ENCODE assay signal across 21 cellular contexts in the genomic region with DNA sequence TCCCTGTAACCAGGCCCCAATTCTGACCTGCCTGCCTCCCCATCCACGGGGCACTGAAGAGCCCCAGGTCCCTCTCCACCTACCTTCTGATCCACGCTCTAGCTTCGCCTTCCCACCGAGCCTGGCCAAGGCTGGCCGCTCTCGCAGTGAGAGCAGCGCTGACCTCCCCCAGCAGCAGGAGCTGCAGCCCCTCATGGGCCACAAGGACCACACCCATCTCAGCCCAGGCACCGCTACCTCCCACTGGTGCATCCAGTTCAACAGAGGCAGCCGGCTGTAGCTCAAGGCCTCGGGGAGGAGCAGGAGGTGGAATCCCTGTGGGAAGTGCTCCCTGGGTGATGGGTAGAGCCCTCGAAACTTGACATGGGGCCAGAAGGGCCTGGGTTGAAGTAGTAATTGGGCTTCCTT. TPM values are rescaled to one million over a fixed set of nuclear protein-coding genes. Genes with fewer than 3 reads are reported as not detected.
DNase-seq lines count a peak whose midpoint lies in the region; ATAC-seq, FAIRE-seq and TF ChIP-seq lines count a peak whose summit lies in the region.
"Had no signal": no experiment of that assay in that cellular context is flagged by ENCODE, and none has a peak within 500 bp of the region (broad histone marks: within the 10 kb centered on the region; RNA-seq: fewer than 3 reads in every experiment).

No MANE protein-coding gene starts in this region.

- ATAC-seq in Panc1 = 0 out of 2 replicates have a peak, but pooled peaks have one; percentile 14
- peak; percentile 22 for ATAC-seq in HepG2
- ATAC-seq in HG03354 (IDR thresholded peaks at IDR 0.05; ENCODE audit: poor library complexity, severe bottlenecking, unreplicated experiment) = no peak

- TF ChIP-seq CTCF in Panc1 (IDR thresholded peaks at IDR 0.05) (no peak), HepG2 (CRISPR knock-in tag; IDR thresholded peaks at IDR 0.05) (no peak)

- intact Hi-C loops in Panc1 (cut with micrococcal nuclease; ENCODE audit: unreplicated experiment) (no loop called here), HepG2 (cut with micrococcal nuclease; ENCODE audit: unreplicated experiment) (no loop called here), posterior vena cava (cut with DNase I) (no loop called here)

- FAIRE-seq in HepG2 (lab: Jason Lieb, UNC) = no peak
- FAIRE-seq: GM19239 had no signal

- WGBS in HepG2 (ENCODE audit: low lambda C conversion rate) = 89% methylated on average over 10 of the region's 11 CpGs

- H3K4me2 ChIP-seq in HepG2 (ENCODE audit: low read depth, low read length) = no peak overlapping the region
- H3K4me2 ChIP-seq: SK-N-SH had no signal

- POLR2A ChIA-PET in Panc1 (lab: Charles Lee) (no interaction called here), HepG2 (lab: Yijun Ruan, JAX) (interaction anchor here (0.9 to 2.6 kb wide), 4 partner anchors 10 to 61 kb away, joined by 3 to 13 read pairs (median 3); partner anchors contain the start of genes FHOD1, SLC9A5 and TMEM208)

- H3K27me3 ChIP-seq in Panc1 (ENCODE audit: control insufficient read depth, insufficient read depth, low read length) (no peaks in the 10 kb centered on the region), HepG2 (ENCODE audit: control insufficient read depth in 1 of 2, insufficient read depth in 2 of 2, low read length in 2 of 2) (peaks cover 0 to 6% of the 10 kb centered on the region in 2 experiments; a peak in 3 of 5 replicates)

- TF ChIP-seq POLR2A in Raji (IDR thresholded peaks at IDR 0.05; ENCODE audit: insufficient read depth, low read depth, low read length) (peak; percentile 15; the same call in 1 of the 2 replicates), HepG2 (IDR thresholded peaks at IDR 0.05; ENCODE audit: insufficient read depth in 1 of 2, low read depth in 2 of 2, low read length in 2 of 2) (0 out of 4 replicates have a peak, but pooled peaks of 1 of the 2 experiments have one; percentile 5)

- in situ Hi-C loops in Panc1 (cut with HindIII; ENCODE audit: low pct_unique_long_range_greater_than_20kb, low sequenced_read_pairs) = no loop called here
- in situ Hi-C loops in HepG2 (cut with HindIII; ENCODE audit: extremely low pct_ligation_motif_present, low pct_unique_long_range_greater_than_20kb) = no loop called here

- BruUV-seq in Panc1 (replicated peaks; lab: Mats Ljungman, UMichigan) (no TSS peak), HepG2 (replicated peaks; lab: Mats Ljungman, UMichigan) (no TSS peak)

- H4K20me1 ChIP-seq in HepG2 (ENCODE audit: insufficient read depth, low read length) = no peaks in the 10 kb centered on the region; the same call in 1 of the 2 replicates

- H3K27ac ChIP-seq in Panc1 (ENCODE audit: low read length) (no peak overlapping the region), HepG2 (ENCODE audit: extremely low read length, insufficient read depth, low read length) (no peak overlapping the region)
- H3K27ac ChIP-seq: HL-60 had no signal

- H3K36me3 ChIP-seq in Panc1 (ENCODE audit: control insufficient read depth, insufficient read depth, low read length) = no peaks in the 10 kb centered on the region
- H3K36me3 ChIP-seq in HepG2 (replicated peaks in 1 of 2; ENCODE audit: control insufficient read depth in 1 of 2, insufficient read depth in 2 of 2, low read length in 2 of 2) = peaks cover 0 to 1% of the 10 kb centered on the region in 2 experiments; a peak in 1 of 5 replicates

- CTCF ChIA-PET in Panc1 (lab: Charles Lee) = interaction anchor here (1.0 kb wide), 1 partner anchor 10 kb away, joined by 3 read pairs; no protein-coding TSS in a partner anchor
- CTCF ChIA-PET in HepG2 (lab: Yijun Ruan, JAX; ENCODE audit: low intra/inter-chr PET ratio, low total read pairs) = no interaction called here

- TF ChIP-seq EP300 in HepG2 (IDR thresholded peaks at IDR 0.05; ENCODE audit: low read depth in 2 of 2, low read length in 2 of 2) (no peak), HepG2 (CRISPR knock-in tag; IDR thresholded peaks at IDR 0.05; ENCODE audit: borderline replicate concordance) (no peak)

- DNase-seq in Panc1 (ENCODE audit: low read depth, low spot score) (no peak), HepG2 (ENCODE audit: low spot score) (no peak), posterior vena cava (ENCODE audit: low spot score) (peak; percentile 63), NCI-H82 treated with DMSO at 0.1 percent for 48 hours (lab: John Stamatoyannopoulos, UW; ENCODE audit: unreplicated experiment) (no peak)
- no peak for DNase-seq in stimulated activated CD4-positive, alpha-beta T cell treated with anti-CD3 and anti-CD28 coated beads, Interleukin-12 subunit alpha, Interleukin-12 subunit beta, amount 100 ng/mL, for 4 hours
- DNase-seq: CD4-positive, CD25-positive, alpha-beta regulatory T cell; DMS79; H7; NCI-H1105; NCI-H146; NCI-H2029 treated with DMSO at 0.1 percent for 48 hours; NCI-H345; NCI-H524 treated with DMSO at 0.1 percent for 48 hours; NCI-H82; SIG-M5; SK-N-SH had no signal

- H3K9me3 ChIP-seq in Panc1 (ENCODE audit: control insufficient read depth, insufficient read depth, low read depth, low read length) (no peaks in the 10 kb centered on the region), HepG2 (ENCODE audit: low read length) (no peaks in the 10 kb centered on the region)
- H3K9me3 ChIP-seq: SK-N-SH had no signal

- H3K4me1 ChIP-seq in Panc1 (ENCODE audit: control insufficient read depth, insufficient read depth, low read length) = no peaks in the 10 kb centered on the region; the same call in 1 of the 2 replicates
- no peaks in the 10 kb centered on the region for H3K4me1 ChIP-seq in HepG2 (ENCODE audit: insufficient read depth, low read length)

- no peak for TF ChIP-seq RAD21 in HepG2 (CRISPR knock-in tag; IDR thresholded peaks at IDR 0.05)

- H2AFZ ChIP-seq in HepG2 (ENCODE audit: low read length) = no peak overlapping the region

- H3K4me3 ChIP-seq in Panc1 (ENCODE audit: low read depth in 2 of 2, low read length in 2 of 2) (no peak overlapping the region), HepG2 (replicated peaks in 1 of 3; ENCODE audit: insufficient read depth in 1 of 3, low read depth in 2 of 3, low read length in 3 of 3) (no peak overlapping the region)

- H3K79me2 ChIP-seq in HepG2 (ENCODE audit: insufficient read depth, low read length) = no peaks in the 10 kb centered on the region

- H3K9ac ChIP-seq in HepG2 (ENCODE audit: insufficient read depth, low read depth, low read length) = no peak overlapping the region
- H3K9ac ChIP-seq: SK-N-SH had no signal

RNA-seq across cellular contexts. Expression of gene PLEKHG4, which starts 8.4 kb away (rescaled TPM):
- total RNA-seq in Panc1 (2021; ENCODE audit: unreplicated experiment) (6.7 TPM), HepG2 (2016; rRNA removed; fragmentation: Illumina TruSeq; extraction: Trizol) (9.0 and 13.6 TPM in 2 replicates), posterior vena cava (1 to 10 TPM; 3.2 to 5.4 TPM)
- 4.3 TPM for polyA plus RNA-seq in Panc1 (2012; ENCODE audit: insufficient read length)
- 1.0 and 1.9 TPM in 2 replicates for total RNA-seq in HepG2 (2016; cell fraction: cytosol; rRNA removed; fragmentation: Illumina TruSeq; extraction: Trizol; ENCODE audit: low read depth)
- 8.8 and 11.1 TPM in 2 replicates for total RNA-seq in HepG2 (2016; cell fraction: insoluble cytoplasmic fraction; rRNA removed; fragmentation: Illumina TruSeq; extraction: Trizol)
- total RNA-seq in HepG2 (2016; cell fraction: membrane; rRNA removed; fragmentation: Illumina TruSeq; extraction: Trizol) = 2.5 and 2.8 TPM in 2 replicates
- total RNA-seq in HepG2 (2016; cell fraction: nucleus; rRNA removed; fragmentation: Illumina TruSeq; extraction: Trizol) = 13.6 and 15.4 TPM in 2 replicates
- 7.1 and 13.6 TPM in 2 replicates for polyA plus RNA-seq in HepG2 (2011; rRNA removed)
- 3.8 and 5.1 TPM in 2 replicates for polyA plus RNA-seq in HepG2 (2011; cell fraction: cytosol; rRNA removed)
- polyA plus RNA-seq in HepG2 (2011; cell fraction: nucleus; rRNA removed) = 65.5 and 71.7 TPM in 2 replicates
- polyA plus RNA-seq in HepG2 (2012) = 4.8 and 7.4 TPM in 2 replicates
- 0.52 and 0.53 TPM in 2 replicates for polyA plus RNA-seq in HepG2 (2016; cell fraction: cytosol; fragmentation: Illumina TruSeq; extraction: Trizol; ENCODE audit: low read depth)
- polyA plus RNA-seq in HepG2 (2016; cell fraction: insoluble cytoplasmic fraction; fragmentation: Illumina TruSeq; extraction: Trizol; ENCODE audit: low read depth) = 5.8 and 6.5 TPM in 2 replicates
- polyA plus RNA-seq in HepG2 (2016; cell fraction: membrane; fragmentation: Illumina TruSeq; extraction: Trizol; ENCODE audit: low read depth) = 1.3 TPM in 2 replicates
- 33.1 and 40.1 TPM in 2 replicates for polyA plus RNA-seq in HepG2 (2016; cell fraction: nucleus; fragmentation: Illumina TruSeq; extraction: Trizol; ENCODE audit: insufficient read depth, low read depth)
- polyA minus RNA-seq in HepG2 (2011; rRNA and poly(A)+ RNA removed; ENCODE audit: low replicate concordance) = 17.3 and 27.5 TPM in 2 replicates
- 3.0 and 10.6 TPM in 2 replicates for polyA minus RNA-seq in HepG2 (2011; cell fraction: cytosol; rRNA and poly(A)+ RNA removed)
- polyA minus RNA-seq in HepG2 (2011; cell fraction: nucleus; rRNA and poly(A)+ RNA removed) = 8.5 and 10.2 TPM in 2 replicates

RNA-seq across cellular contexts. Expression of gene SLC9A5, which starts 22.2 kb away (rescaled TPM):
- total RNA-seq in Panc1 (2021; ENCODE audit: unreplicated experiment) (1.7 TPM), HepG2 (2016; rRNA removed; fragmentation: Illumina TruSeq; extraction: Trizol) (0.15 and 0.58 TPM in 2 replicates), posterior vena cava (1 to 10 TPM in 1 of 2 donors, under 1 TPM in 1; 0.57 to 1.1 TPM)
- polyA plus RNA-seq in Panc1 (2012; ENCODE audit: insufficient read length) = 2.3 TPM
- total RNA-seq in HepG2 (2016; cell fraction: cytosol; rRNA removed; fragmentation: Illumina TruSeq; extraction: Trizol; ENCODE audit: low read depth) = 0.26 and 0.71 TPM in 2 replicates
- total RNA-seq in HepG2 (2016; cell fraction: insoluble cytoplasmic fraction; rRNA removed; fragmentation: Illumina TruSeq; extraction: Trizol) = 0.13 and 0.69 TPM in 2 replicates
- total RNA-seq in HepG2 (2016; cell fraction: membrane; rRNA removed; fragmentation: Illumina TruSeq; extraction: Trizol) = 0.21 and 0.46 TPM in 2 replicates
- total RNA-seq in HepG2 (2016; cell fraction: nucleus; rRNA removed; fragmentation: Illumina TruSeq; extraction: Trizol) = 0.81 and 1.1 TPM in 2 replicates
- 1.4 and 1.5 TPM in 2 replicates for polyA plus RNA-seq in HepG2 (2011; rRNA removed)
- polyA plus RNA-seq in HepG2 (2011; cell fraction: cytosol; rRNA removed) = 0.54 and 0.66 TPM in 2 replicates
- polyA plus RNA-seq in HepG2 (2011; cell fraction: nucleus; rRNA removed) = 11.5 and 16.1 TPM in 2 replicates
- polyA plus RNA-seq in HepG2 (2012) = 0.86 and 0.88 TPM in 2 replicates
- polyA plus RNA-seq in HepG2 (2016; cell fraction: cytosol; fragmentation: Illumina TruSeq; extraction: Trizol; ENCODE audit: low read depth) = 0.06 and 0.33 TPM in 2 replicates
- polyA plus RNA-seq in HepG2 (2016; cell fraction: insoluble cytoplasmic fraction; fragmentation: Illumina TruSeq; extraction: Trizol; ENCODE audit: low read depth) = 0.11 and 0.30 TPM in 2 replicates
- polyA plus RNA-seq in HepG2 (2016; cell fraction: membrane; fragmentation: Illumina TruSeq; extraction: Trizol; ENCODE audit: low read depth) = 0.14 and 0.19 TPM in 2 replicates
- polyA plus RNA-seq in HepG2 (2016; cell fraction: nucleus; fragmentation: Illumina TruSeq; extraction: Trizol; ENCODE audit: insufficient read depth, low read depth) = 1.8 and 2.8 TPM in 2 replicates
- 0.80 and 1.8 TPM in 2 replicates for polyA minus RNA-seq in HepG2 (2011; rRNA and poly(A)+ RNA removed; ENCODE audit: low replicate concordance)
- 0.20 TPM in 1 of 2 replicates, not detected in the other for polyA minus RNA-seq in HepG2 (2011; cell fraction: cytosol; rRNA and poly(A)+ RNA removed)
- 1.7 and 2.5 TPM in 2 replicates for polyA minus RNA-seq in HepG2 (2011; cell fraction: nucleus; rRNA and poly(A)+ RNA removed)
- polyA plus RNA-seq: CD4-positive, CD25-positive, alpha-beta regulatory T cell had no signal

RNA-seq across cellular contexts. Expression of gene FHOD1, which starts 23.7 kb away (rescaled TPM):
- total RNA-seq in Panc1 (2021; ENCODE audit: unreplicated experiment) (9.3 TPM), HepG2 (2016; rRNA removed; fragmentation: Illumina TruSeq; extraction: Trizol) (10.9 and 20.8 TPM in 2 replicates), posterior vena cava (10 to 100 TPM; 23.8 to 32.9 TPM)
- 13.4 TPM for polyA plus RNA-seq in Panc1 (2012; ENCODE audit: insufficient read length)
- 5.1 and 5.8 TPM in 2 replicates for total RNA-seq in HepG2 (2016; cell fraction: cytosol; rRNA removed; fragmentation: Illumina TruSeq; extraction: Trizol; ENCODE audit: low read depth)
- total RNA-seq in HepG2 (2016; cell fraction: insoluble cytoplasmic fraction; rRNA removed; fragmentation: Illumina TruSeq; extraction: Trizol) = 8.4 and 24.4 TPM in 2 replicates
- total RNA-seq in HepG2 (2016; cell fraction: membrane; rRNA removed; fragmentation: Illumina TruSeq; extraction: Trizol) = 8.8 and 9.7 TPM in 2 replicates
- 34.0 and 35.5 TPM in 2 replicates for total RNA-seq in HepG2 (2016; cell fraction: nucleus; rRNA removed; fragmentation: Illumina TruSeq; extraction: Trizol)
- polyA plus RNA-seq in HepG2 (2011; rRNA removed) = 15.0 and 20.0 TPM in 2 replicates
- polyA plus RNA-seq in HepG2 (2011; cell fraction: cytosol; rRNA removed) = 3.6 and 6.2 TPM in 2 replicates
- polyA plus RNA-seq in HepG2 (2011; cell fraction: nucleus; rRNA removed) = 111 and 166 TPM in 2 replicates
- 18.8 and 19.0 TPM in 2 replicates for polyA plus RNA-seq in HepG2 (2012)
- polyA plus RNA-seq in HepG2 (2016; cell fraction: cytosol; fragmentation: Illumina TruSeq; extraction: Trizol; ENCODE audit: low read depth) = 3.2 and 3.7 TPM in 2 replicates
- polyA plus RNA-seq in HepG2 (2016; cell fraction: insoluble cytoplasmic fraction; fragmentation: Illumina TruSeq; extraction: Trizol; ENCODE audit: low read depth) = 8.1 and 13.0 TPM in 2 replicates
- 6.7 and 6.9 TPM in 2 replicates for polyA plus RNA-seq in HepG2 (2016; cell fraction: membrane; fragmentation: Illumina TruSeq; extraction: Trizol; ENCODE audit: low read depth)
- polyA plus RNA-seq in HepG2 (2016; cell fraction: nucleus; fragmentation: Illumina TruSeq; extraction: Trizol; ENCODE audit: insufficient read depth, low read depth) = 97.6 and 114 TPM in 2 replicates
- polyA minus RNA-seq in HepG2 (2011; rRNA and poly(A)+ RNA removed; ENCODE audit: low replicate concordance) = 13.4 and 16.3 TPM in 2 replicates
- polyA minus RNA-seq in HepG2 (2011; cell fraction: cytosol; rRNA and poly(A)+ RNA removed) = 7.6 and 12.0 TPM in 2 replicates
- polyA minus RNA-seq in HepG2 (2011; cell fraction: nucleus; rRNA and poly(A)+ RNA removed) = 15.7 and 16.7 TPM in 2 replicates

RNA-seq across cellular contexts. Expression of gene TMEM208, which starts 44.0 kb away (rescaled TPM):
- total RNA-seq in Panc1 (2021; ENCODE audit: unreplicated experiment) (25.6 TPM), HepG2 (2016; rRNA removed; fragmentation: Illumina TruSeq; extraction: Trizol) (50.6 and 72.9 TPM in 2 replicates), posterior vena cava (10 to 100 TPM; 25.1 to 33.1 TPM)
- polyA plus RNA-seq in Panc1 (2012; ENCODE audit: insufficient read length) = 31.3 TPM
- total RNA-seq in HepG2 (2016; cell fraction: cytosol; rRNA removed; fragmentation: Illumina TruSeq; extraction: Trizol; ENCODE audit: low read depth) = 46.7 and 49.0 TPM in 2 replicates
- total RNA-seq in HepG2 (2016; cell fraction: insoluble cytoplasmic fraction; rRNA removed; fragmentation: Illumina TruSeq; extraction: Trizol) = 52.7 and 71.2 TPM in 2 replicates
- 48.8 and 62.4 TPM in 2 replicates for total RNA-seq in HepG2 (2016; cell fraction: membrane; rRNA removed; fragmentation: Illumina TruSeq; extraction: Trizol)
- total RNA-seq in HepG2 (2016; cell fraction: nucleus; rRNA removed; fragmentation: Illumina TruSeq; extraction: Trizol) = 57.5 and 64.0 TPM in 2 replicates
- polyA plus RNA-seq in HepG2 (2011; rRNA removed) = 58.8 and 66.9 TPM in 2 replicates
- polyA plus RNA-seq in HepG2 (2011; cell fraction: cytosol; rRNA removed) = 86.4 and 95.7 TPM in 2 replicates
- 60.0 and 64.8 TPM in 2 replicates for polyA plus RNA-seq in HepG2 (2011; cell fraction: nucleus; rRNA removed)
- polyA plus RNA-seq in HepG2 (2012) = 38.6 and 40.1 TPM in 2 replicates
- 47.9 and 51.3 TPM in 2 replicates for polyA plus RNA-seq in HepG2 (2016; cell fraction: cytosol; fragmentation: Illumina TruSeq; extraction: Trizol; ENCODE audit: low read depth)
- 53.9 and 64.3 TPM in 2 replicates for polyA plus RNA-seq in HepG2 (2016; cell fraction: insoluble cytoplasmic fraction; fragmentation: Illumina TruSeq; extraction: Trizol; ENCODE audit: low read depth)
- 49.5 and 59.3 TPM in 2 replicates for polyA plus RNA-seq in HepG2 (2016; cell fraction: membrane; fragmentation: Illumina TruSeq; extraction: Trizol; ENCODE audit: low read depth)
- polyA plus RNA-seq in HepG2 (2016; cell fraction: nucleus; fragmentation: Illumina TruSeq; extraction: Trizol; ENCODE audit: insufficient read depth, low read depth) = 92.5 and 95.8 TPM in 2 replicates
- 76.4 and 93.1 TPM in 2 replicates for polyA minus RNA-seq in HepG2 (2011; rRNA and poly(A)+ RNA removed; ENCODE audit: low replicate concordance)
- polyA minus RNA-seq in HepG2 (2011; cell fraction: cytosol; rRNA and poly(A)+ RNA removed) = 16.8 and 20.6 TPM in 2 replicates
- polyA minus RNA-seq in HepG2 (2011; cell fraction: nucleus; rRNA and poly(A)+ RNA removed) = 58.8 and 60.5 TPM in 2 replicates

RNA-seq across cellular contexts. Expression of gene KCTD19, which starts 55.6 kb away (rescaled TPM):
- total RNA-seq in Panc1 (2021; ENCODE audit: unreplicated experiment) (0.62 TPM), HepG2 (2016; rRNA removed; fragmentation: Illumina TruSeq; extraction: Trizol) (not detected in 2 replicates), posterior vena cava (not detected)
- 0.13 TPM for polyA plus RNA-seq in Panc1 (2012; ENCODE audit: insufficient read length)
- total RNA-seq in HepG2 (2016; cell fraction: cytosol; rRNA removed; fragmentation: Illumina TruSeq; extraction: Trizol; ENCODE audit: low read depth) = 0.10 TPM in 1 of 2 replicates, not detected in the other
- not detected in 2 replicates for total RNA-seq in HepG2 (2016; cell fraction: insoluble cytoplasmic fraction; rRNA removed; fragmentation: Illumina TruSeq; extraction: Trizol)
- 0.21 TPM in 1 of 2 replicates, not detected in the other for total RNA-seq in HepG2 (2016; cell fraction: membrane; rRNA removed; fragmentation: Illumina TruSeq; extraction: Trizol)
- total RNA-seq in HepG2 (2016; cell fraction: nucleus; rRNA removed; fragmentation: Illumina TruSeq; extraction: Trizol) = not detected in 2 replicates
- polyA plus RNA-seq in HepG2 (2011; rRNA removed) = 0.16 TPM in 1 of 2 replicates, not detected in the other
- not detected in 2 replicates for polyA plus RNA-seq in HepG2 (2011; cell fraction: cytosol; rRNA removed)
- polyA plus RNA-seq in HepG2 (2011; cell fraction: nucleus; rRNA removed) = 0.13 and 0.21 TPM in 2 replicates
- 0.04 and 0.20 TPM in 2 replicates for polyA plus RNA-seq in HepG2 (2012)
- polyA plus RNA-seq in HepG2 (2016; cell fraction: cytosol; fragmentation: Illumina TruSeq; extraction: Trizol; ENCODE audit: low read depth) = not detected in 2 replicates
- not detected in 2 replicates for polyA plus RNA-seq in HepG2 (2016; cell fraction: insoluble cytoplasmic fraction; fragmentation: Illumina TruSeq; extraction: Trizol; ENCODE audit: low read depth)
- not detected in 2 replicates for polyA plus RNA-seq in HepG2 (2016; cell fraction: membrane; fragmentation: Illumina TruSeq; extraction: Trizol; ENCODE audit: low read depth)
- polyA plus RNA-seq in HepG2 (2016; cell fraction: nucleus; fragmentation: Illumina TruSeq; extraction: Trizol; ENCODE audit: insufficient read depth, low read depth) = not detected in 2 replicates
- 0.72 TPM in 1 of 2 replicates, not detected in the other for polyA minus RNA-seq in HepG2 (2011; rRNA and poly(A)+ RNA removed; ENCODE audit: low replicate concordance)
- polyA minus RNA-seq in HepG2 (2011; cell fraction: cytosol; rRNA and poly(A)+ RNA removed) = not detected in 2 replicates
- 0.12 and 0.13 TPM in 2 replicates for polyA minus RNA-seq in HepG2 (2011; cell fraction: nucleus; rRNA and poly(A)+ RNA removed)
- total RNA-seq: CD4-positive, CD25-positive, alpha-beta regulatory T cell; HT-29 had no signal
- polyA plus RNA-seq: CD4-positive, CD25-positive, alpha-beta regulatory T cell had no signal
